ENCODE assay signal across 1 cellular context in genomic region chr2:240412975-240413812, GRCh38.
TF ChIP-seq lines count a peak whose summit lies in the region.

No MANE protein-coding gene starts in this region.

TF ChIP-seq in HepG2, 621 proteins besides CTCF, POLR2A, EP300 and RAD21:
- TF ChIP-seq MAFK (conservative IDR thresholded peaks at IDR 0.05 in 1 of 2, IDR thresholded peaks at IDR 0.05 in 1 of 2; ENCODE audit: low read length in 2 of 2) (no peak), NAIF1 (CRISPR knock-in tag; IDR thresholded peaks at IDR 0.05; ENCODE audit: borderline replicate concordance) (no peak), ZNF709 (CRISPR knock-in tag; IDR thresholded peaks at IDR 0.05) (no peak), KAT7 (CRISPR knock-in tag; IDR thresholded peaks at IDR 0.05; ENCODE audit: borderline replicate concordance) (no peak), ZNF800 (CRISPR knock-in tag; IDR thresholded peaks at IDR 0.05) (no peak), KDM5B (CRISPR knock-in tag; IDR thresholded peaks at IDR 0.05; ENCODE audit: borderline replicate concordance) (no peak), RCOR2 (CRISPR knock-in tag; IDR thresholded peaks at IDR 0.05) (no peak), ZMYM2 (CRISPR knock-in tag; IDR thresholded peaks at IDR 0.05) (no peak), PRDM10 (CRISPR knock-in tag; IDR thresholded peaks at IDR 0.05; ENCODE audit: low read depth) (no peak), MAFF (IDR thresholded peaks at IDR 0.05; ENCODE audit: low read depth, low read length) (no peak), TSC22D2 (CRISPR knock-in tag; IDR thresholded peaks at IDR 0.05; ENCODE audit: borderline replicate concordance) (no peak), MNT (IDR thresholded peaks at IDR 0.05) (no peak), NFRKB (IDR thresholded peaks at IDR 0.05) (no peak), ZNF318 (CRISPR knock-in tag; IDR thresholded peaks at IDR 0.05) (no peak), ZZZ3 (CRISPR knock-in tag; IDR thresholded peaks at IDR 0.05; ENCODE audit: borderline replicate concordance) (no peak), ZNF276 (CRISPR knock-in tag; IDR thresholded peaks at IDR 0.05; ENCODE audit: low read depth) (no peak), MYPOP (CRISPR knock-in tag; IDR thresholded peaks at IDR 0.05) (no peak), SOX6 (IDR thresholded peaks at IDR 0.05) (no peak), SOX6 (CRISPR knock-in tag; IDR thresholded peaks at IDR 0.05) (no peak), HNRNPH1 (optimal IDR thresholded peaks at IDR 0.05; ENCODE audit: low read depth, low read length) (no peak)
